ENCODE assay signal across 1 cellular context in genomic region chr12:2890388-2891239, GRCh38.
TF ChIP-seq lines count a peak whose summit lies in the region.

TSS of gene TULP3 (plus strand) at chr12:2890891. CDS start at chr12:2890948, 57 bp downstream.

TF ChIP-seq in WTC11, 78 proteins besides CTCF, POLR2A, EP300 and RAD21 (continued from another document and continues in another):
- no peak for TF ChIP-seq CDX4 (CRISPR knock-in tag; IDR thresholded peaks at IDR 0.05; ENCODE audit: borderline replicate concordance)
- TF ChIP-seq FOXK1 (CRISPR knock-in tag; IDR thresholded peaks at IDR 0.05), result peak; percentile 73
- peak; percentile 35; the same call in 1 of the 2 replicates for TF ChIP-seq CREM (CRISPR knock-in tag; IDR thresholded peaks at IDR 0.05)
- TF ChIP-seq NR3C1 (CRISPR knock-in tag; conservative IDR thresholded peaks at IDR 0.05; ENCODE audit: low read depth), result 0 out of 2 replicates have a peak, but pooled peaks have one; percentile 51
- TF ChIP-seq IRF2 (CRISPR knock-in tag; IDR thresholded peaks at IDR 0.05; ENCODE audit: borderline replicate concordance, low read depth), result no peak
- no peak for TF ChIP-seq AFF4 (CRISPR knock-in tag; IDR thresholded peaks at IDR 0.05; ENCODE audit: borderline replicate concordance)
- TF ChIP-seq ZMAT4 (CRISPR knock-in tag; IDR thresholded peaks at IDR 0.05), result 0 out of 2 replicates have a peak, but pooled peaks have one; percentile 41
- peak; percentile 94 for TF ChIP-seq NFYB (CRISPR knock-in tag; conservative IDR thresholded peaks at IDR 0.05; ENCODE audit: low read depth)
- no peak for TF ChIP-seq ATF1 (CRISPR knock-in tag; IDR thresholded peaks at IDR 0.05)
- TF ChIP-seq IRF1 (CRISPR knock-in tag; IDR thresholded peaks at IDR 0.05), result 0 out of 2 replicates have a peak, but pooled peaks have one; percentile 25
- no peak for TF ChIP-seq ATF6 (CRISPR knock-in tag; IDR thresholded peaks at IDR 0.05)
- peak; percentile 91 for TF ChIP-seq TEAD1 (CRISPR knock-in tag; IDR thresholded peaks at IDR 0.05)
- 0 out of 2 replicates have a peak, but pooled peaks have one; percentile 6 for TF ChIP-seq PRDM15 (CRISPR knock-in tag; IDR thresholded peaks at IDR 0.05)
- peak; percentile 85 for TF ChIP-seq TP53 (CRISPR knock-in tag; IDR thresholded peaks at IDR 0.05)
- TF ChIP-seq GTF2I (CRISPR knock-in tag; conservative IDR thresholded peaks at IDR 0.05), result no peak
- no peak for TF ChIP-seq ATF2 (CRISPR knock-in tag; IDR thresholded peaks at IDR 0.05; ENCODE audit: borderline replicate concordance, low read depth)
- 0 out of 2 replicates have a peak, but pooled peaks have one; percentile 73 for TF ChIP-seq EMX1 (CRISPR knock-in tag; IDR thresholded peaks at IDR 0.05)
- TF ChIP-seq ELF4 (CRISPR knock-in tag; IDR thresholded peaks at IDR 0.05; ENCODE audit: low read depth), result no peak
- peak; percentile 86; the same call in 1 of the 2 replicates for TF ChIP-seq NFE2L1 (CRISPR knock-in tag; IDR thresholded peaks at IDR 0.05)
- no peak for TF ChIP-seq NR2C2 (CRISPR knock-in tag; IDR thresholded peaks at IDR 0.05)
- TF ChIP-seq ERG (CRISPR knock-in tag; IDR thresholded peaks at IDR 0.05), result no peak; the same call in 1 of the 2 replicates
- no peak for TF ChIP-seq HMGXB4 (CRISPR knock-in tag; IDR thresholded peaks at IDR 0.05)
- no peak for TF ChIP-seq E2F4 (CRISPR knock-in tag; IDR thresholded peaks at IDR 0.05; ENCODE audit: borderline replicate concordance, low read depth)
- no peak for TF ChIP-seq JUN (CRISPR knock-in tag; IDR thresholded peaks at IDR 0.05)
- no peak for TF ChIP-seq SMAD4 (CRISPR knock-in tag; IDR thresholded peaks at IDR 0.05)
- peak; percentile 77 for TF ChIP-seq MYBL2 (CRISPR knock-in tag; IDR thresholded peaks at IDR 0.05)
- TF ChIP-seq ZBTB43 (CRISPR knock-in tag; IDR thresholded peaks at IDR 0.05), result no peak; the same call in 1 of the 2 replicates
- no peak for TF ChIP-seq FOXJ3 (CRISPR knock-in tag; IDR thresholded peaks at IDR 0.05; ENCODE audit: borderline replicate concordance)
- no peak for TF ChIP-seq GRHL2 (CRISPR knock-in tag; IDR thresholded peaks at IDR 0.05; ENCODE audit: insufficient replicate concordance, severe bottlenecking)
- TF ChIP-seq HMGA2 (CRISPR knock-in tag; IDR thresholded peaks at IDR 0.05), result no peak
- TF ChIP-seq GABPB1 (CRISPR knock-in tag; IDR thresholded peaks at IDR 0.05), result peak; percentile 27; the same call in 1 of the 2 replicates
- no peak for TF ChIP-seq ZNF512 (CRISPR knock-in tag; IDR thresholded peaks at IDR 0.05; ENCODE audit: borderline replicate concordance)
